ENCODE assay signal across 2 cellular contexts in genomic region chr2:38079111-38080052, GRCh38.
TF ChIP-seq lines count a peak whose summit lies in the region.

No MANE protein-coding gene starts in this region.

TF ChIP-seq in GM23338, 12 proteins besides CTCF, POLR2A, EP300 and RAD21:
- TF ChIP-seq POLR2AphosphoS5 (IDR thresholded peaks at IDR 0.05; ENCODE audit: low read depth) (no peak), ETS1 (IDR thresholded peaks at IDR 0.05) (no peak), JUNB (IDR thresholded peaks at IDR 0.05; ENCODE audit: unreplicated experiment) (no peak), CREB1 (CRISPR knock-in tag; IDR thresholded peaks at IDR 0.05; ENCODE audit: low read depth) (no peak), ZNF114 (CRISPR knock-in tag; IDR thresholded peaks at IDR 0.05) (0 out of 2 replicates have a peak, but pooled peaks have one; percentile 55), EZH2phosphoT487 (IDR thresholded peaks at IDR 0.05; ENCODE audit: unreplicated experiment) (no peak), ZNF331 (CRISPR knock-in tag; IDR thresholded peaks at IDR 0.05; ENCODE audit: low read depth) (no peak), REST (IDR thresholded peaks at IDR 0.05; ENCODE audit: unreplicated experiment) (no peak), STAT1 (IDR thresholded peaks at IDR 0.05; ENCODE audit: unreplicated experiment) (no peak), NANOG (IDR thresholded peaks at IDR 0.05; ENCODE audit: borderline replicate concordance) (0 out of 2 replicates have a peak, but pooled peaks have one; percentile 11)

TF ChIP-seq in endothelial cell of umbilical vein, 7 proteins besides CTCF, POLR2A, EP300 and RAD21:
- no peak for TF ChIP-seq MAX (IDR thresholded peaks at IDR 0.05; ENCODE audit: insufficient read depth, insufficient read length)
- TF ChIP-seq GATA2 (IDR thresholded peaks at IDR 0.05; ENCODE audit: insufficient read depth, insufficient read length, low read depth, low read length): peak; percentile 64
- TF ChIP-seq FOS (IDR thresholded peaks at IDR 0.05; ENCODE audit: borderline replicate concordance, insufficient read depth, low read length): no peak
